Comparison of ENCODE assay signal across 12 cellular contexts in genomic region chr11:64747961-64748715, GRCh38. TPM values are rescaled to one million over a fixed set of nuclear protein-coding genes. Genes with fewer than 3 reads are reported as not detected.
A peak's percentile ranks its signal among the peaks of the same experiment; 100 is the strongest.
DNase-seq lines count a peak whose midpoint lies in the region; ATAC-seq and TF ChIP-seq lines count a peak whose summit lies in the region.
"Had no signal": no experiment of that assay in that cellular context is flagged by ENCODE, and none has a peak within 500 bp of the region (broad histone marks: within the 10 kb centered on the region; RNA-seq: fewer than 3 reads in every experiment).

No MANE protein-coding gene starts in this region.

- no peaks in the 10 kb centered on the region for H3K9me3 Mint-ChIP-seq in activated naive CD8-positive, alpha-beta T cell treated with anti-CD3 and anti-CD28 coated beads, Interleukin-2, amount 10 ng/mL, durations not matched to agents 7 days and 5 days
- no peaks in the 10 kb centered on the region for H3K9me3 Mint-ChIP-seq in activated naive CD8-positive, alpha-beta T cell treated with anti-CD3 and anti-CD28 coated beads for 36 hours
- H3K9me3 Mint-ChIP-seq in T-helper 1 cell treated with Interleukin-12 subunit alpha and Interleukin-12 subunit beta and Interleukin-4 antibody, amounts not matched to agents 30 μg/mL and 1 μg/mL, for 36 hours: no peaks in the 10 kb centered on the region
- no peaks in the 10 kb centered on the region for H3K9me3 Mint-ChIP-seq in type B pancreatic cell
- H3K9me3 Mint-ChIP-seq: endodermal cell had no signal

- H3K4me3 Mint-ChIP-seq in activated naive CD8-positive, alpha-beta T cell treated with anti-CD3 and anti-CD28 coated beads, Interleukin-2, amount 10 ng/mL, durations not matched to agents 7 days and 5 days: no peak overlapping the region
- H3K4me3 Mint-ChIP-seq in activated naive CD8-positive, alpha-beta T cell treated with anti-CD3 and anti-CD28 coated beads for 36 hours: no peak overlapping the region
- no peak overlapping the region for H3K4me3 Mint-ChIP-seq in T-helper 1 cell treated with Interleukin-12 subunit alpha and Interleukin-12 subunit beta and Interleukin-4 antibody, amounts not matched to agents 30 μg/mL and 1 μg/mL, for 36 hours
- peak overlapping the region; percentile 77 for H3K4me3 Mint-ChIP-seq in type B pancreatic cell
- H3K4me3 Mint-ChIP-seq: endodermal cell had no signal

- H3K4me1 Mint-ChIP-seq in activated naive CD8-positive, alpha-beta T cell treated with anti-CD3 and anti-CD28 coated beads, Interleukin-2, amount 10 ng/mL, durations not matched to agents 7 days and 5 days: peaks cover 31% of the 10 kb centered on the region
- peaks cover 18% of the 10 kb centered on the region for H3K4me1 Mint-ChIP-seq in activated naive CD8-positive, alpha-beta T cell treated with anti-CD3 and anti-CD28 coated beads for 36 hours
- H3K4me1 Mint-ChIP-seq in T-helper 1 cell treated with Interleukin-12 subunit alpha and Interleukin-12 subunit beta and Interleukin-4 antibody, amounts not matched to agents 30 μg/mL and 1 μg/mL, for 36 hours (ENCODE audit: low read depth): peaks cover 25% of the 10 kb centered on the region
- peaks cover 15% of the 10 kb centered on the region for H3K4me1 Mint-ChIP-seq in type B pancreatic cell (ENCODE audit: unreplicated experiment)

- no peaks in the 10 kb centered on the region for H3K27me3 Mint-ChIP-seq in activated naive CD8-positive, alpha-beta T cell treated with anti-CD3 and anti-CD28 coated beads, Interleukin-2, amount 10 ng/mL, durations not matched to agents 7 days and 5 days
- H3K27me3 Mint-ChIP-seq in activated naive CD8-positive, alpha-beta T cell treated with anti-CD3 and anti-CD28 coated beads for 36 hours: peaks cover 7% of the 10 kb centered on the region
- no peaks in the 10 kb centered on the region for H3K27me3 Mint-ChIP-seq in T-helper 1 cell treated with Interleukin-12 subunit alpha and Interleukin-12 subunit beta and Interleukin-4 antibody, amounts not matched to agents 30 μg/mL and 1 μg/mL, for 36 hours (ENCODE audit: low read depth)
- H3K27me3 Mint-ChIP-seq in type B pancreatic cell: peaks cover 33% of the 10 kb centered on the region

- POLR2A ChIA-PET in activated naive CD8-positive, alpha-beta T cell treated with anti-CD3 and anti-CD28 coated beads, Interleukin-2, amount 10 ng/mL, durations not matched to agents 7 days and 5 days (lab: Charles Lee): interaction anchor here (1.0 to 7.5 kb wide), 3 partner anchors 16 to 30 kb away, joined by 3 to 278 read pairs (median 12); partner anchors contain the start of genes PYGM and SF1

- no peak for DNase-seq in activated naive CD8-positive, alpha-beta T cell treated with anti-CD3 and anti-CD28 coated beads, Interleukin-2, amount 10 ng/mL, durations not matched to agents 7 days and 5 days
- no peak for DNase-seq in activated naive CD8-positive, alpha-beta T cell treated with anti-CD3 and anti-CD28 coated beads for 36 hours
- DNase-seq in hepatic stellate cell (ENCODE audit: low spot score): peak; percentile 70
- no peak for DNase-seq in type B pancreatic cell (ENCODE audit: extremely low spot score, unreplicated experiment)
- no peak for DNase-seq in DMS79 (lab: John Stamatoyannopoulos, UW)
- DNase-seq in amniotic stem cell (lab: John Stamatoyannopoulos, UW): no peak
- DNase-seq: activated effector memory CD4-positive, alpha-beta T cell treated with anti-CD3 and anti-CD28 coated beads, Interleukin-2, amount 50 U/mL, for 16 hours; endodermal cell; NCI-H2081 had no signal

- H3K36me3 Mint-ChIP-seq in activated naive CD8-positive, alpha-beta T cell treated with anti-CD3 and anti-CD28 coated beads, Interleukin-2, amount 10 ng/mL, durations not matched to agents 7 days and 5 days: peaks cover 9% of the 10 kb centered on the region
- peaks cover 6% of the 10 kb centered on the region for H3K36me3 Mint-ChIP-seq in activated naive CD8-positive, alpha-beta T cell treated with anti-CD3 and anti-CD28 coated beads for 36 hours
- H3K36me3 Mint-ChIP-seq in T-helper 1 cell treated with Interleukin-12 subunit alpha and Interleukin-12 subunit beta and Interleukin-4 antibody, amounts not matched to agents 30 μg/mL and 1 μg/mL, for 36 hours (ENCODE audit: low read depth): peaks cover 24% of the 10 kb centered on the region
- H3K36me3 Mint-ChIP-seq in type B pancreatic cell: no peaks in the 10 kb centered on the region

- ATAC-seq in activated naive CD8-positive, alpha-beta T cell treated with anti-CD3 and anti-CD28 coated beads, Interleukin-2, amount 10 ng/mL, durations not matched to agents 7 days and 5 days (ENCODE audit: low read depth): no peak
- no peak for ATAC-seq in HG02642 (IDR thresholded peaks at IDR 0.05; ENCODE audit: poor library complexity, unreplicated experiment)

- peak overlapping the region; percentile 57 for H3K27ac Mint-ChIP-seq in activated naive CD8-positive, alpha-beta T cell treated with anti-CD3 and anti-CD28 coated beads, Interleukin-2, amount 10 ng/mL, durations not matched to agents 7 days and 5 days
- H3K27ac Mint-ChIP-seq in activated naive CD8-positive, alpha-beta T cell treated with anti-CD3 and anti-CD28 coated beads for 36 hours: no peak overlapping the region
- H3K27ac Mint-ChIP-seq in T-helper 1 cell treated with Interleukin-12 subunit alpha and Interleukin-12 subunit beta and Interleukin-4 antibody, amounts not matched to agents 30 μg/mL and 1 μg/mL, for 36 hours: peak overlapping the region; percentile 75
- no peak overlapping the region for H3K27ac Mint-ChIP-seq in type B pancreatic cell
- H3K27ac Mint-ChIP-seq: endodermal cell had no signal

- no peak for TF ChIP-seq CTCF in type B pancreatic cell (conservative IDR thresholded peaks at IDR 0.05)

RNA-seq across cellular contexts. Expression of gene RASGRP2, which starts 4.2 kb away (rescaled TPM):
- 100 to 1,000 TPM; 159 to 162 TPM for total RNA-seq in activated naive CD8-positive, alpha-beta T cell treated with anti-CD3 and anti-CD28 coated beads, Interleukin-2, amount 10 ng/mL, durations not matched to agents 7 days and 5 days
- total RNA-seq in activated naive CD8-positive, alpha-beta T cell treated with anti-CD3 and anti-CD28 coated beads for 36 hours: 1 to 10 TPM; 3.5 to 4.6 TPM
- total RNA-seq in type B pancreatic cell (ENCODE audit: low replicate concordance): 3.0 and 11.7 TPM in 2 replicates

RNA-seq across cellular contexts. Expression of gene PYGM, which starts 11.6 kb away (rescaled TPM):
- 1 to 10 TPM; 3.8 to 7.2 TPM for total RNA-seq in activated naive CD8-positive, alpha-beta T cell treated with anti-CD3 and anti-CD28 coated beads, Interleukin-2, amount 10 ng/mL, durations not matched to agents 7 days and 5 days
- 1 to 10 TPM; 1.6 to 1.8 TPM for total RNA-seq in activated naive CD8-positive, alpha-beta T cell treated with anti-CD3 and anti-CD28 coated beads for 36 hours
- total RNA-seq in type B pancreatic cell (ENCODE audit: low replicate concordance): 2.0 and 239 TPM in 2 replicates

RNA-seq across cellular contexts. Expression of gene NRXN2, which starts 25.1 kb away (rescaled TPM):
- under 1 TPM in 1 of 2 experiments, not detected in 1; 0.36 TPM for total RNA-seq in activated naive CD8-positive, alpha-beta T cell treated with anti-CD3 and anti-CD28 coated beads, Interleukin-2, amount 10 ng/mL, durations not matched to agents 7 days and 5 days
- under 1 TPM; 0.20 to 0.58 TPM for total RNA-seq in activated naive CD8-positive, alpha-beta T cell treated with anti-CD3 and anti-CD28 coated beads for 36 hours
- 12.7 and 22.1 TPM in 2 replicates for total RNA-seq in type B pancreatic cell (ENCODE audit: low replicate concordance)
- total RNA-seq: kidney epithelial cell had no signal

RNA-seq across cellular contexts. Expression of gene SF1, which starts 30.2 kb away (rescaled TPM):
- total RNA-seq in activated naive CD8-positive, alpha-beta T cell treated with anti-CD3 and anti-CD28 coated beads, Interleukin-2, amount 10 ng/mL, durations not matched to agents 7 days and 5 days: 100 to 1,000 TPM; 519 to 524 TPM
- 100 to 1,000 TPM; 453 to 463 TPM for total RNA-seq in activated naive CD8-positive, alpha-beta T cell treated with anti-CD3 and anti-CD28 coated beads for 36 hours
- 315 and 450 TPM in 2 replicates for total RNA-seq in type B pancreatic cell (ENCODE audit: low replicate concordance)

RNA-seq across cellular contexts. Expression of gene MAP4K2, which starts 54.9 kb away (rescaled TPM):
- total RNA-seq in activated naive CD8-positive, alpha-beta T cell treated with anti-CD3 and anti-CD28 coated beads, Interleukin-2, amount 10 ng/mL, durations not matched to agents 7 days and 5 days: 10 to 100 TPM; 92.0 to 96.2 TPM
- total RNA-seq in activated naive CD8-positive, alpha-beta T cell treated with anti-CD3 and anti-CD28 coated beads for 36 hours: 10 to 100 TPM; 60.4 to 63.8 TPM
- 8.6 and 20.2 TPM in 2 replicates for total RNA-seq in type B pancreatic cell (ENCODE audit: low replicate concordance)

Comparison
In these comparisons a context has a peak if more than half of its experiments do, and no peak if none do; other contexts are left out.
1. H3K27ac Mint-ChIP-seq: peak in activated naive CD8-positive, alpha-beta T cell treated with anti-CD3 and anti-CD28 coated beads, Interleukin-2, amount 10 ng/mL, durations not matched to agents 7 days and 5 days (single experiment) and T-helper 1 cell treated with Interleukin-12 subunit alpha and Interleukin-12 subunit beta and Interleukin-4 antibody, amounts not matched to agents 30 μg/mL and 1 μg/mL, for 36 hours (single experiment); none in activated naive CD8-positive, alpha-beta T cell treated with anti-CD3 and anti-CD28 coated beads for 36 hours (single experiment) and type B pancreatic cell (single experiment).
2. RNA of gene RASGRP2, which starts 4.2 kb away (total RNA-seq): 159 to 162 TPM in activated naive CD8-positive, alpha-beta T cell treated with anti-CD3 and anti-CD28 coated beads, Interleukin-2, amount 10 ng/mL, durations not matched to agents 7 days and 5 days; 3.0 to 11.7 TPM in type B pancreatic cell and 3.5 to 4.6 TPM in activated naive CD8-positive, alpha-beta T cell treated with anti-CD3 and anti-CD28 coated beads for 36 hours; every median in the first group is over 10 times any median in the second.